Comparison of ENCODE assay signal across 17 cellular contexts in the genomic region with DNA sequence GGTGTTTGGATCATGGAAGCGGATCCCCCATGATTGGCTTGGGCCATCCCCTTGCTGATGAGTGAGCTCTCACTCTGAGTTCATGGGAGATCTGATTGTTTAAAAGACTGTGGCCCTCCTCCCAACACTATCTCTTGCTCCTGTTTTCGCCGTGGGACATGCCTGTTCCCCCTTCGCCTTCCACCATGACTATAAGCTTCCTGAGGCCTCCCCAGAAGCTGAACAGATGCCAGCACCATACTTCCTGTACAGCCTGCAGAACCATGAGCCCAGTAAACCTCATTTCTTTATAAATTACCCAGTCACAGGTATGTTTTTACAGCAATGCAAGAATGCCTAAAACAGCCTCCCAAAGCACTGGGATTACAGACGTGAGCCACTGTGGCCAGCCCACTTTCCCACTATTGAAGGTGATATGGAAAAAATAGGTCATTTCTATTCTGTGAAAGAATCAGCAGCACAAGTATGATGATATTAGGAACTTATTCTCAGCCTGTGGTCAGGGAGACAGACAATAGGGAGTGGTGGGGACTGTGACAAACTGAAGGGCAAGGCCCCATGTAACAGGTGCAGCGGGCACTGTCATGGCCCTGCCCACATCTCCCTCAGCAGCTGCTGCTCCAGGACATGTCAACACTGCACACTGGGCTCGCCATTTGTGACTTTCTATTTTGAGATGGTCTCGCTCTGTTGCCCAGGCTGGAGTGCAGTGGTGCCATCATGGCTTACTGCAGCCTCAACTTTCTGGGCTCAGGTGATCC. TPM values are rescaled to one million over a fixed set of nuclear protein-coding genes. Genes with fewer than 3 reads are reported as not detected.
DNase-seq lines count a peak whose midpoint lies in the region; ATAC-seq, FAIRE-seq and TF ChIP-seq lines count a peak whose summit lies in the region.
"Had no signal": no experiment of that assay in that cellular context is flagged by ENCODE, and none has a peak within 500 bp of the region (broad histone marks: within the 10 kb centered on the region; RNA-seq: fewer than 3 reads in every experiment).

No MANE protein-coding gene starts in this region.

- intact Hi-C loops in sciatic nerve (cut with DNase I) = no loop called here
- intact Hi-C loops in ascending aorta (cut with DNase I) = no loop called here

- H2BK120ac ChIP-seq in H1 (replicated peaks; ENCODE audit: low read depth, low read length) = no peak overlapping the region

- no peak overlapping the region for H4K8ac ChIP-seq in H1 (ENCODE audit: extremely low read depth, insufficient read depth, low read length)

- H3K18ac ChIP-seq in H1 (ENCODE audit: extremely low read depth, low read length) = no peak overlapping the region

- peak overlapping the region in 1 of 2 donors; percentile 25 for H3K4me3 Mint-ChIP-seq in activated T-cell treated with anti-CD3 and anti-CD28 coated beads, Interleukin-2, amount 50 U/mL, for 72 hours
- peak overlapping the region; percentile 1 for H3K4me3 Mint-ChIP-seq in stimulated activated naive CD8-positive, alpha-beta T cell treated with anti-CD3 and anti-CD28 coated beads, Interleukin-15, Interleukin-2, amounts not matched to agents 100 ng/mL and 50 ng/mL, for 24 hours
- H3K4me3 Mint-ChIP-seq: neural progenitor cell had no signal

- no peak overlapping the region for H2BK15ac ChIP-seq in H1 (ENCODE audit: low read length)

- WGBS in H1 (ENCODE audit: extremely low coverage in 1 of 2, insufficient coverage in 1 of 2, insufficient read length in 1 of 2, insufficient replicate concordance in 2 of 2, low coverage in 1 of 2, low lambda C conversion rate in 2 of 2, missing lambda C conversion rate in 1 of 2), 2 experiments = 94% methylated on average over 8 of the region's 8 CpGs; no CpG with 5 or more reads in 1 of the 2 experiments

- TF ChIP-seq EP300 in H1 (IDR thresholded peaks at IDR 0.05; ENCODE audit: borderline replicate concordance in 1 of 2, low read depth in 2 of 2, low read length in 2 of 2) = no peak

- H3K27ac ChIP-seq in SU-DHL-6 (ENCODE audit: low read depth, low read length) (peak overlapping the region; percentile 69), H1 (ENCODE audit: low read depth, low read length) (no peak overlapping the region), ascending aorta (no peak overlapping the region)
- H3K27ac ChIP-seq: gastrocnemius medialis, neural progenitor cell had no signal

- no peaks in the 10 kb centered on the region for H3K23me2 ChIP-seq in H1 (ENCODE audit: low read depth, low read length)

- H3F3A ChIP-seq in SU-DHL-6 (ENCODE audit: insufficient read depth) = 0 out of 2 replicates have a peak, but pooled peaks cover 5% of the 10 kb centered on the region

- H3K4ac ChIP-seq in H1 (replicated peaks; ENCODE audit: insufficient read length, low read depth, low read length) = no peak overlapping the region

- ATAC-seq in activated T-cell treated with anti-CD3 and anti-CD28 coated beads, Interleukin-2, amount 50 U/mL, for 72 hours (replicated peaks in 1 of 2) = no peak
- ATAC-seq in SK-N-SH treated with all-trans-retinoic acid at 6 μM for 48 hours (no peak), sciatic nerve (no peak)
- ATAC-seq: gastrocnemius medialis had no signal

- CTCF ChIA-PET in H1 (lab: Charles Lee; ENCODE audit: partially characterized antibody) = interaction anchor here (0.7 to 3.0 kb wide), 3 partner anchors 21 to 93 kb away, joined by 3 to 15 read pairs (median 3); a partner anchor contains a TSS

- H4K20me1 ChIP-seq in SU-DHL-6 (ENCODE audit: low read depth, low read length) (no peaks in the 10 kb centered on the region), H1 (replicated peaks in 1 of 2; ENCODE audit: control insufficient read depth in 1 of 2, insufficient read depth in 2 of 2, low read length in 2 of 2) (no peaks in the 10 kb centered on the region)

- peaks cover 2 to 5% of the 10 kb centered on the region in 2 donors for H3K9me3 Mint-ChIP-seq in activated T-cell treated with anti-CD3 and anti-CD28 coated beads, Interleukin-2, amount 50 U/mL, for 72 hours
- peaks cover 6% of the 10 kb centered on the region for H3K9me3 Mint-ChIP-seq in stimulated activated naive CD8-positive, alpha-beta T cell treated with anti-CD3 and anti-CD28 coated beads, Interleukin-15, Interleukin-2, amounts not matched to agents 100 ng/mL and 50 ng/mL, for 24 hours
- H3K9me3 Mint-ChIP-seq: neural progenitor cell had no signal

- no peak for TF ChIP-seq POLR2A in H1 (IDR thresholded peaks at IDR 0.05; ENCODE audit: control extremely low read depth in 1 of 2, low read depth in 2 of 2, low read length in 2 of 2)

- no peak for TF ChIP-seq RAD21 in H1 (IDR thresholded peaks at IDR 0.05 in 1 of 2, conservative IDR thresholded peaks at IDR 0.05 in 1 of 2; ENCODE audit: low read depth in 2 of 2, low read length in 2 of 2)

- H3K79me2 ChIP-seq in SU-DHL-6 (ENCODE audit: insufficient read depth, low read length) = no peaks in the 10 kb centered on the region
- H3K79me2 ChIP-seq in H1 (ENCODE audit: control insufficient read depth in 1 of 2, insufficient read depth in 2 of 2, low read length in 2 of 2) = no peaks in the 10 kb centered on the region

- TF ChIP-seq CTCF in SU-DHL-6 (IDR thresholded peaks at IDR 0.05; ENCODE audit: insufficient read depth, low read length, poor library complexity, severe bottlenecking) (no peak), H1 (IDR thresholded peaks at IDR 0.05; ENCODE audit: control extremely low read depth in 1 of 3, insufficient read depth in 1 of 3, low read depth in 1 of 3, low read length in 3 of 3) (no peak), ascending aorta (IDR thresholded peaks at IDR 0.05) (no peak)

- no peak overlapping the region for H2AK5ac ChIP-seq in H1 (ENCODE audit: low read depth, low read length)

- H3K27ac Mint-ChIP-seq in activated T-cell treated with anti-CD3 and anti-CD28 coated beads, Interleukin-2, amount 50 U/mL, for 72 hours = peak overlapping the region; percentile 20
- peak overlapping the region; percentile 84 for H3K27ac Mint-ChIP-seq in stimulated activated naive CD8-positive, alpha-beta T cell treated with anti-CD3 and anti-CD28 coated beads, Interleukin-15, Interleukin-2, amounts not matched to agents 100 ng/mL and 50 ng/mL, for 24 hours
- H3K27ac Mint-ChIP-seq: neural progenitor cell had no signal

- no peak overlapping the region for H2AFZ ChIP-seq in SU-DHL-6 (ENCODE audit: low read depth, low read length, severe bottlenecking)
- no peak overlapping the region for H2AFZ ChIP-seq in H1 (ENCODE audit: low read length)
- H2AFZ ChIP-seq: neural progenitor cell had no signal

- no peaks in the 10 kb centered on the region for H3K36me3 ChIP-seq in SU-DHL-6 (ENCODE audit: low read length)
- H3K36me3 ChIP-seq in H1 (ENCODE audit: control insufficient read depth in 2 of 4, insufficient read depth in 4 of 4, low read length in 3 of 4) = no peaks in the 10 kb centered on the region
- H3K36me3 ChIP-seq in ascending aorta = no peaks in the 10 kb centered on the region
- H3K36me3 ChIP-seq: gastrocnemius medialis, lower lobe of right lung, neural progenitor cell, transverse colon had no signal

- H2BK12ac ChIP-seq in H1 (ENCODE audit: low read depth, low read length) = no peak overlapping the region

- H3K36me3 Mint-ChIP-seq in activated T-cell treated with anti-CD3 and anti-CD28 coated beads, Interleukin-2, amount 50 U/mL, for 72 hours (ENCODE audit: insufficient read depth in 2 of 2) = peaks cover 5% of the 10 kb centered on the region in 2 donors
- H3K36me3 Mint-ChIP-seq in stimulated activated naive CD8-positive, alpha-beta T cell treated with anti-CD3 and anti-CD28 coated beads, Interleukin-15, Interleukin-2, amounts not matched to agents 100 ng/mL and 50 ng/mL, for 24 hours (ENCODE audit: low read depth) = peaks cover 4% of the 10 kb centered on the region
- H3K36me3 Mint-ChIP-seq: neural progenitor cell had no signal

- no peak overlapping the region for H3K4me2 ChIP-seq in SU-DHL-6 (ENCODE audit: low read depth, low read length, poor library complexity, severe bottlenecking)
- H3K4me2 ChIP-seq in H1 (ENCODE audit: insufficient read depth in 1 of 2, low read depth in 2 of 2, low read length in 2 of 2) = no peak overlapping the region
- H3K4me2 ChIP-seq: neural progenitor cell had no signal

- H3K56ac ChIP-seq in H1 (replicated peaks; ENCODE audit: insufficient read length, low read depth, low read length) = no peak overlapping the region

- H2BK5ac ChIP-seq in H1 (ENCODE audit: low read depth, low read length) = no peak overlapping the region

- H3K9me2 ChIP-seq in SU-DHL-6 (replicated peaks; ENCODE audit: insufficient read depth, low read length) = no peaks in the 10 kb centered on the region

- no peak overlapping the region for H3K9ac ChIP-seq in SU-DHL-6 (ENCODE audit: low read length)
- no peak overlapping the region for H3K9ac ChIP-seq in H1 (replicated peaks in 1 of 4; ENCODE audit: extremely low read depth in 1 of 4, low read depth in 3 of 4, low read length in 3 of 4)
- H3K9ac ChIP-seq: neural progenitor cell had no signal

- H3K4me1 Mint-ChIP-seq in activated T-cell treated with anti-CD3 and anti-CD28 coated beads, Interleukin-2, amount 50 U/mL, for 72 hours (ENCODE audit: low read depth) = peaks cover 44% of the 10 kb centered on the region
- peaks cover 70% of the 10 kb centered on the region for H3K4me1 Mint-ChIP-seq in stimulated activated naive CD8-positive, alpha-beta T cell treated with anti-CD3 and anti-CD28 coated beads, Interleukin-15, Interleukin-2, amounts not matched to agents 100 ng/mL and 50 ng/mL, for 24 hours (ENCODE audit: low read depth)

- H2BK20ac ChIP-seq in H1 (ENCODE audit: low read length) = no peak overlapping the region

- H3K14ac ChIP-seq in H1 (ENCODE audit: insufficient read length) = no peak overlapping the region

- H3K27me3 Mint-ChIP-seq in activated T-cell treated with anti-CD3 and anti-CD28 coated beads, Interleukin-2, amount 50 U/mL, for 72 hours (ENCODE audit: low read depth) = no peaks in the 10 kb centered on the region
- H3K27me3 Mint-ChIP-seq in stimulated activated naive CD8-positive, alpha-beta T cell treated with anti-CD3 and anti-CD28 coated beads, Interleukin-15, Interleukin-2, amounts not matched to agents 100 ng/mL and 50 ng/mL, for 24 hours = no peaks in the 10 kb centered on the region

- no peak overlapping the region for H3K23ac ChIP-seq in H1 (ENCODE audit: insufficient read length)

- H4K5ac ChIP-seq in H1 (ENCODE audit: insufficient read length, low read depth, low read length) = no peak overlapping the region

- POLR2A ChIA-PET in H1 (lab: Charles Lee; ENCODE audit: partially characterized antibody) = no interaction called here

- H3K4me1 ChIP-seq in H1 (replicated peaks in 1 of 4; ENCODE audit: control insufficient read depth in 3 of 4, insufficient read depth in 4 of 4, low read length in 3 of 4) = peaks cover 0 to 8% (median 2%) of the 10 kb centered on the region in 4 experiments; a peak in 3 of 7 replicates
- peaks cover 0 to 4% of the 10 kb centered on the region in 2 donors for H3K4me1 ChIP-seq in ascending aorta
- H3K4me1 ChIP-seq: neural progenitor cell had no signal

- FAIRE-seq in H1 (lab: Jason Lieb, UNC) = no peak

- no peaks in the 10 kb centered on the region for H3K79me1 ChIP-seq in H1 (ENCODE audit: low read depth, low read length)

- H3K4me3 ChIP-seq in SU-DHL-6 (ENCODE audit: insufficient read depth, low read length, poor library complexity, severe bottlenecking) (no peak overlapping the region), H1 (ENCODE audit: extremely low read depth in 1 of 4, insufficient read depth in 2 of 4, low read depth in 3 of 4, low read length in 4 of 4) (no peak overlapping the region), ascending aorta (no peak overlapping the region)
- H3K4me3 ChIP-seq: gastrocnemius medialis, neural progenitor cell, transverse colon had no signal

- H3K9me3 ChIP-seq in SU-DHL-6 (ENCODE audit: insufficient read depth, low read length) = no peaks in the 10 kb centered on the region
- no peaks in the 10 kb centered on the region for H3K9me3 ChIP-seq in H1 (ENCODE audit: insufficient read depth in 2 of 2, low read depth in 1 of 2, low read length in 1 of 2)
- H3K9me3 ChIP-seq in ascending aorta = no peaks in the 10 kb centered on the region
- H3K9me3 ChIP-seq: gastrocnemius medialis, lower lobe of right lung, transverse colon had no signal

- H4K91ac ChIP-seq in H1 (replicated peaks; ENCODE audit: insufficient read length, low read length) = peak overlapping the region; percentile 22

- H3K27me3 ChIP-seq in SU-DHL-6 (ENCODE audit: low read length) = no peaks in the 10 kb centered on the region
- no peaks in the 10 kb centered on the region for H3K27me3 ChIP-seq in H1 (replicated peaks in 1 of 4; ENCODE audit: control insufficient read depth in 3 of 4, extremely low read depth in 1 of 4, insufficient read depth in 3 of 4, low read length in 3 of 4)
- no peaks in the 10 kb centered on the region for H3K27me3 ChIP-seq in ascending aorta
- H3K27me3 ChIP-seq: gastrocnemius medialis, neural progenitor cell, transverse colon had no signal

- DNase-seq in activated T-cell treated with anti-CD3 and anti-CD28 coated beads, Interleukin-2, amount 50 U/mL, for 72 hours = no peak
- no peak for DNase-seq in activated T-cell treated with anti-CD3 and anti-CD28 coated beads, Interleukin-2, amount 50 U/mL, for 48 hours
- DNase-seq in H1 (ENCODE audit: low read depth in 1 of 2, low spot score in 2 of 2) (no peak), sciatic nerve (ENCODE audit: low spot score) (no peak), ascending aorta (ENCODE audit: low spot score in 2 of 2) (no peak)
- DNase-seq: activated CD4-positive, alpha-beta T cell treated with anti-CD3 and anti-CD28 coated beads, Interleukin-2, amount 50 U/mL, for 4 hours; DMS79; gastrocnemius medialis; lower lobe of right lung; NCI-H1930; NCI-H82; stimulated activated CD4-positive, alpha-beta T cell treated with anti-CD3 and anti-CD28 coated beads, Interleukin-2, amount 100 ng/mL, for 24 hours; transverse colon had no signal

RNA-seq across cellular contexts. Expression of a gene that starts 33.7 kb away (rescaled TPM):
- total RNA-seq in activated T-cell treated with anti-CD3 and anti-CD28 coated beads, Interleukin-2, amount 50 U/mL, for 72 hours = 100 to 1,000 TPM; 110 to 137 TPM
- 160 and 165 TPM in 2 replicates for total RNA-seq in H1 (2021; fragmentation: NEBNext Ultra II Directional; extraction: Animal tissue kit (Norgen Biotek cat#: 25700))
- 205 and 315 TPM in 2 replicates for polyA plus RNA-seq in H1 (2011; rRNA removed)
- polyA plus RNA-seq in H1 (2011; cell fraction: cytosol; rRNA removed) = 150 TPM
- 185 TPM for polyA plus RNA-seq in H1 (2011; cell fraction: nucleus; rRNA removed)
- polyA plus RNA-seq in H1 (2012, experiment 1 of 2) = 80.9 to 155 TPM (median 121 TPM) in 4 replicates
- polyA plus RNA-seq in H1 (2012, experiment 2 of 2) = 82.5 TPM
- polyA plus RNA-seq in H1 (2013, experiment 1 of 2) = 77.3 TPM
- polyA plus RNA-seq in H1 (2013, experiment 2 of 2) = 80.0 TPM
- polyA minus RNA-seq in H1 (2011; rRNA and poly(A)+ RNA removed) = 140 and 174 TPM in 2 replicates
- polyA minus RNA-seq in H1 (2011; cell fraction: cytosol; rRNA and poly(A)+ RNA removed) = 85.9 TPM
- 78.8 TPM for polyA minus RNA-seq in H1 (2011; cell fraction: nucleus; rRNA and poly(A)+ RNA removed)
- total RNA-seq in sciatic nerve = 200 TPM
- total RNA-seq in ascending aorta = 40.7 TPM

RNA-seq across cellular contexts. Expression of a gene that starts 47.8 kb away (rescaled TPM):
- 10 to 100 TPM; 10.4 to 11.6 TPM for total RNA-seq in activated T-cell treated with anti-CD3 and anti-CD28 coated beads, Interleukin-2, amount 50 U/mL, for 72 hours
- total RNA-seq in H1 (2021; fragmentation: NEBNext Ultra II Directional; extraction: Animal tissue kit (Norgen Biotek cat#: 25700)) = 60.6 and 66.9 TPM in 2 replicates
- polyA plus RNA-seq in H1 (2011; rRNA removed) = 37.4 and 53.4 TPM in 2 replicates
- polyA plus RNA-seq in H1 (2011; cell fraction: cytosol; rRNA removed) = 52.8 TPM
- 43.9 TPM for polyA plus RNA-seq in H1 (2011; cell fraction: nucleus; rRNA removed)
- polyA plus RNA-seq in H1 (2012, experiment 1 of 2) = 51.0 to 60.1 TPM (median 55.9 TPM) in 4 replicates
- polyA plus RNA-seq in H1 (2012, experiment 2 of 2) = 48.7 TPM
- 34.2 TPM for polyA plus RNA-seq in H1 (2013, experiment 1 of 2)
- 39.2 TPM for polyA plus RNA-seq in H1 (2013, experiment 2 of 2)
- 33.4 and 34.6 TPM in 2 replicates for polyA minus RNA-seq in H1 (2011; rRNA and poly(A)+ RNA removed)
- 23.3 TPM for polyA minus RNA-seq in H1 (2011; cell fraction: cytosol; rRNA and poly(A)+ RNA removed)
- polyA minus RNA-seq in H1 (2011; cell fraction: nucleus; rRNA and poly(A)+ RNA removed) = 24.7 TPM
- 40.0 TPM for total RNA-seq in sciatic nerve
- total RNA-seq in ascending aorta = 2.1 TPM
